ENCODE assay signal across 7 cellular contexts in genomic region chr13:68890101-68890500, GRCh38.
A peak's percentile ranks its signal among the peaks of the same experiment; 100 is the strongest.
DNase-seq lines count a peak whose midpoint lies in the region; ATAC-seq and TF ChIP-seq lines count a peak whose summit lies in the region.
"Not testable (repeated sequence)": the region's sequence is repeated elsewhere in the genome, so short reads cannot be mapped to it uniquely, and the experiment has no call there.

No MANE protein-coding gene starts in this region.

- H2AK5ac ChIP-seq in mesendoderm (ENCODE audit: low read length); neuronal stem cell (ENCODE audit: low read depth, low read length); trophoblast cell (ENCODE audit: low read length): not testable (repeated sequence)

- not testable (repeated sequence) for H3F3A ChIP-seq in GM23338 (replicated peaks; ENCODE audit: low read depth)

- not testable (repeated sequence) for H2BK12ac ChIP-seq in neuronal stem cell (ENCODE audit: low read length); trophoblast cell (ENCODE audit: low read length)

- not testable (repeated sequence) for H3K4me3 Mint-ChIP-seq in GM23338

- not testable (repeated sequence) for H3K36me3 Mint-ChIP-seq in GM23338 (ENCODE audit: low read depth)

- H3K9ac ChIP-seq in mesendoderm (ENCODE audit: low read length); neuronal stem cell (ENCODE audit: low read depth, low read length, poor library complexity); trophoblast cell (ENCODE audit: low read length): not testable (repeated sequence)

- not testable (repeated sequence) for H3K27me3 ChIP-seq in GM23338 (ENCODE audit: insufficient read depth); mesendoderm (ENCODE audit: insufficient read depth, low read length, poor library complexity); neuronal stem cell (ENCODE audit: control insufficient read depth in 3 of 3, insufficient read depth in 3 of 3, low read depth in 1 of 3, low read length in 3 of 3); trophoblast cell (ENCODE audit: insufficient read depth, low read length)

- not testable (repeated sequence) for H4K12ac ChIP-seq in trophoblast cell (ENCODE audit: low read depth, low read length)

- no CpG with 5 or more reads among the region's 7 CpGs for WGBS in mesendoderm (ENCODE audit: extremely low coverage, insufficient coverage, low lambda C conversion rate)
- WGBS in neuronal stem cell (ENCODE audit: extremely low coverage in 2 of 2, insufficient read length in 2 of 2, insufficient replicate concordance in 1 of 2), 2 donors, result no CpG with 5 or more reads among the region's 7 CpGs
- WGBS in trophoblast cell (ENCODE audit: extremely low coverage, insufficient coverage, insufficient read length), result no CpG with 5 or more reads among the region's 7 CpGs

- DNase-seq in ELF-1 (ENCODE audit: low read depth, low spot score) (peak; percentile 73), UCSD-AML1 (lab: John Stamatoyannopoulos, UW; ENCODE audit: unreplicated experiment) (peak; percentile 1), islet precursor cell (peak; percentile 67), mesendoderm (peak; percentile 2), trophoblast cell (peak; percentile 81 to 85)
- not testable (repeated sequence) for DNase-seq in GM23338 (ENCODE audit: low spot score); neuronal stem cell (ENCODE audit: low spot score)

- H3K27ac Mint-ChIP-seq in GM23338, result not testable (repeated sequence)

- not testable (repeated sequence) for H3K4me1 Mint-ChIP-seq in GM23338

- not testable (repeated sequence) for H3K23ac ChIP-seq in mesendoderm (ENCODE audit: low read length); neuronal stem cell (ENCODE audit: low read depth, low read length, poor library complexity); trophoblast cell (ENCODE audit: low read length)

- H3K4me1 ChIP-seq in GM23338 (ENCODE audit: insufficient read depth); mesendoderm (ENCODE audit: control insufficient read depth, low read depth, low read length); neuronal stem cell (ENCODE audit: control insufficient read depth in 2 of 2, insufficient read depth in 1 of 2, low read depth in 1 of 2, low read length in 2 of 2); trophoblast cell (ENCODE audit: control insufficient read depth in 1 of 2, insufficient read depth in 2 of 2, low read length in 2 of 2): not testable (repeated sequence)

- H4K5ac ChIP-seq in mesendoderm (ENCODE audit: low read length), result not testable (repeated sequence)

- not testable (repeated sequence) for H2BK120ac ChIP-seq in mesendoderm (ENCODE audit: low read depth, low read length); neuronal stem cell (ENCODE audit: low read depth, low read length)
- peak overlapping the region; percentile 30 for H2BK120ac ChIP-seq in trophoblast cell (ENCODE audit: insufficient read depth, low read length, poor library complexity)

- H3K27me3 Mint-ChIP-seq in GM23338 (ENCODE audit: insufficient read depth, low read depth, poor library complexity), result not testable (repeated sequence)

- not testable (repeated sequence) for ATAC-seq in GM23338

- H3K27ac ChIP-seq in GM23338 (ENCODE audit: low read depth); mesendoderm (ENCODE audit: low read depth, low read length); neuronal stem cell (replicated peaks; ENCODE audit: low read length): not testable (repeated sequence)
- peak overlapping the region; percentile 68 for H3K27ac ChIP-seq in trophoblast cell (ENCODE audit: low read depth, low read length)

- not testable (repeated sequence) for H2BK15ac ChIP-seq in mesendoderm (replicated peaks; ENCODE audit: low read depth); neuronal stem cell (ENCODE audit: low read length)

- not testable (repeated sequence) for H3K4me3 ChIP-seq in GM23338; mesendoderm (ENCODE audit: low read length); neuronal stem cell (ENCODE audit: low read length in 2 of 2); trophoblast cell (ENCODE audit: low read depth, low read length)

- not testable (repeated sequence) for H3K56ac ChIP-seq in mesendoderm (ENCODE audit: low read length)

- not testable (repeated sequence) for H3K18ac ChIP-seq in mesendoderm (ENCODE audit: low read length); trophoblast cell (ENCODE audit: low read length)
- peak overlapping the region; percentile 11 for H3K18ac ChIP-seq in neuronal stem cell (ENCODE audit: low read length)

- H3K9me3 Mint-ChIP-seq in GM23338, result not testable (repeated sequence)

- H3K14ac ChIP-seq in neuronal stem cell (ENCODE audit: low read length); trophoblast cell (ENCODE audit: low read length): not testable (repeated sequence)

- H2AFZ ChIP-seq in GM23338, result 0 out of 2 replicates have a peak overlapping the region, but pooled peaks have one; percentile 28
- H2AFZ ChIP-seq in neuronal stem cell (ENCODE audit: low read length), result peak overlapping the region; percentile 29
- not testable (repeated sequence) for H2AFZ ChIP-seq in trophoblast cell (ENCODE audit: insufficient read depth, low read length, poor library complexity)

- H4K8ac ChIP-seq in mesendoderm (ENCODE audit: low read depth, low read length); neuronal stem cell (ENCODE audit: low read depth, low read length); trophoblast cell (ENCODE audit: low read depth, low read length): not testable (repeated sequence)

- H3K4ac ChIP-seq in mesendoderm (ENCODE audit: low read depth, low read length); neuronal stem cell (ENCODE audit: low read length); trophoblast cell (ENCODE audit: low read depth, low read length): not testable (repeated sequence)

- TF ChIP-seq CTCF in GM23338 (conservative IDR thresholded peaks at IDR 0.05; ENCODE audit: low read depth in 2 of 2), result not testable (repeated sequence)

- H4K20me1 ChIP-seq in GM23338 (replicated peaks; ENCODE audit: insufficient read depth), result not testable (repeated sequence)

- not testable (repeated sequence) for H3K79me2 ChIP-seq in GM23338 (replicated peaks; ENCODE audit: insufficient read depth); mesendoderm (ENCODE audit: control insufficient read depth, insufficient read depth, low read length); trophoblast cell (ENCODE audit: control insufficient read depth, insufficient read depth, low read length, poor library complexity)

- H4K91ac ChIP-seq in neuronal stem cell (ENCODE audit: low read depth, low read length, poor library complexity), result not testable (repeated sequence)
- H4K91ac ChIP-seq in trophoblast cell (ENCODE audit: low read depth, low read length), result peak overlapping the region; percentile 38

- not testable (repeated sequence) for H3K9me3 ChIP-seq in neuronal stem cell (replicated peaks in 1 of 2; ENCODE audit: control insufficient read depth in 2 of 2, insufficient read depth in 1 of 2, low read depth in 1 of 2, low read length in 2 of 2); trophoblast cell (ENCODE audit: insufficient read depth, low read depth, low read length)

- not testable (repeated sequence) for H3K36me3 ChIP-seq in GM23338 (ENCODE audit: insufficient read depth); mesendoderm (ENCODE audit: control insufficient read depth, insufficient read depth, low read length); neuronal stem cell (replicated peaks in 1 of 2; ENCODE audit: control insufficient read depth in 2 of 2, insufficient read depth in 2 of 2, low read length in 2 of 2); trophoblast cell (ENCODE audit: control insufficient read depth in 1 of 2, insufficient read depth in 2 of 2, low read length in 2 of 2)

- H3K79me1 ChIP-seq in mesendoderm (ENCODE audit: low read length); neuronal stem cell (ENCODE audit: low read depth, low read length): not testable (repeated sequence)
- H3K79me1 ChIP-seq in trophoblast cell (ENCODE audit: low read length), result peaks cover 15% of the 10 kb centered on the region

- H3K4me2 ChIP-seq in GM23338; mesendoderm (ENCODE audit: low read length); neuronal stem cell (ENCODE audit: insufficient read depth, low read length, poor library complexity, severe bottlenecking); trophoblast cell (ENCODE audit: low read length): not testable (repeated sequence)

- not testable (repeated sequence) for H3K9me2 ChIP-seq in GM23338 (ENCODE audit: insufficient read depth)

- not testable (repeated sequence) for H2BK5ac ChIP-seq in mesendoderm (ENCODE audit: low read length); neuronal stem cell (ENCODE audit: low read length); trophoblast cell (ENCODE audit: low read depth, low read length, poor library complexity)
